In genomic region chr10:117246997-117247667, GRCh38 we compare ENCODE assay signal across 18 cellular contexts. TPM values are rescaled to one million over a fixed set of nuclear protein-coding genes. Genes with fewer than 3 reads are reported as not detected.
"Had no signal": no experiment of that assay in that cellular context is flagged by ENCODE, and none has a peak within 500 bp of the region (broad histone marks: within the 10 kb centered on the region; RNA-seq: fewer than 3 reads in every experiment).

No MANE protein-coding gene starts in this region.

- H3K4me3 ChIP-seq: adrenal gland, esophagus squamous epithelium, gastroesophageal sphincter, neural progenitor cell, ovary, thoracic aorta had no signal

- H3K9me3 ChIP-seq: adrenal gland, esophagus squamous epithelium, gastroesophageal sphincter, ovary, thoracic aorta had no signal

- DNase-seq: activated CD4-positive, alpha-beta T cell treated with anti-CD3 and anti-CD28 coated beads, Interleukin-2, amount 50 U/mL, for 48 hours; activated CD4-positive, CD25-positive, alpha-beta regulatory T cell treated with anti-CD3 and anti-CD28 coated beads, Interleukin-2, amount 50 U/mL, for 72 hours; activated naive CD4-positive, alpha-beta T cell treated with anti-CD3 and anti-CD28 coated beads, Interleukin-2, amount 10 ng/mL, durations not matched to agents 7 days and 5 days; adrenal gland; caudate nucleus; esophagus squamous epithelium; islet precursor cell; mammary epithelial cell; naive B cell; ovary; T-helper 9 cell had no signal

- ATAC-seq: gastroesophageal sphincter; stimulated activated effector memory CD8-positive, alpha-beta T cell treated with anti-CD3 and anti-CD28 coated beads, Interleukin-12 subunit alpha, Interleukin-12 subunit beta, amount 100 ng/mL, for 72 hours had no signal

- H3K27ac ChIP-seq: adrenal gland, esophagus squamous epithelium, gastroesophageal sphincter, neural progenitor cell, ovary, thoracic aorta had no signal

- H3K4me1 ChIP-seq: adrenal gland, esophagus squamous epithelium, gastroesophageal sphincter had no signal

- H3K27me3 ChIP-seq: ovary had no signal

- H3K36me3 ChIP-seq: adrenal gland, esophagus squamous epithelium, gastroesophageal sphincter, neural progenitor cell, ovary, thoracic aorta had no signal

RNA-seq across cellular contexts. Expression of gene SLC18A2, which starts 6.2 kb away (rescaled TPM):
- total RNA-seq: activated T-helper 2 cell treated with anti-CD3 and anti-CD28 coated beads, Interferon-gamma antibody, Interleukin-2, Interleukin-4, amounts not matched to agents 10 μg/mL and 5 μg/mL and 100 μg/mL, durations not matched to agents 14 hours and 24 hours and 36 hours had no signal

RNA-seq across cellular contexts. Expression of gene KCNK18, which starts 49.8 kb away (rescaled TPM):
- total RNA-seq: activated T-helper 2 cell treated with anti-CD3 and anti-CD28 coated beads, Interferon-gamma antibody, Interleukin-2, Interleukin-4, amounts not matched to agents 10 μg/mL and 5 μg/mL and 100 μg/mL, durations not matched to agents 14 hours and 24 hours and 36 hours; adrenal gland; esophagus squamous epithelium; gastroesophageal sphincter; mammary epithelial cell; mononuclear cell; ovary; thoracic aorta; urinary bladder had no signal
